11 cellular contexts compared by ENCODE assay signal in genomic region chr2:39512941-39513340, GRCh38.
DNase-seq lines count a peak whose midpoint lies in the region; ATAC-seq, FAIRE-seq and TF ChIP-seq lines count a peak whose summit lies in the region.
"Had no signal": no experiment of that assay in that cellular context is flagged by ENCODE, and none has a peak within 500 bp of the region (broad histone marks: within the 10 kb centered on the region; RNA-seq: fewer than 3 reads in every experiment).

No MANE protein-coding gene starts in this region.

- H3K9me3 Mint-ChIP-seq in HFFc6: no peaks in the 10 kb centered on the region
- H3K9me3 Mint-ChIP-seq: activated B cell treated with CpG ODN at 0.5 μM for 24 hours had no signal

- POLR2A ChIA-PET in AG04450 (lab: Yijun Ruan, JAX): interaction anchor here (1.0 to 1.4 kb wide), 2 partner anchors 26 to 183 kb away, joined by 3 to 5 read pairs; no protein-coding TSS in a partner anchor
- POLR2A ChIA-PET in endothelial cell of umbilical vein (lab: Charles Lee): no interaction called here

- FAIRE-seq in endothelial cell of umbilical vein (lab: Jason Lieb, UNC): peak; percentile 15

- peak overlapping the region; percentile 17 for H3K9ac ChIP-seq in endothelial cell of umbilical vein (replicated peaks; ENCODE audit: extremely low read depth, insufficient read depth, low read length)

- H3K9me3 ChIP-seq in AG04450 (ENCODE audit: control insufficient read depth, insufficient read depth, low read length): no peaks in the 10 kb centered on the region
- H3K9me3 ChIP-seq in endothelial cell of umbilical vein (replicated peaks; ENCODE audit: control insufficient read depth, insufficient read depth, low read length): no peaks in the 10 kb centered on the region
- H3K9me3 ChIP-seq in psoas muscle: no peaks in the 10 kb centered on the region

- no peaks in the 10 kb centered on the region for H3K9me1 ChIP-seq in endothelial cell of umbilical vein (replicated peaks; ENCODE audit: control insufficient read depth, extremely low read depth, insufficient read depth, low read length)

- CTCF ChIA-PET in AG04450 (lab: Charles Lee) (interaction anchor here (0.7 to 2.1 kb wide), 8 partner anchors 10 to 217 kb away, joined by 3 to 10 read pairs (median 4); no protein-coding TSS in a partner anchor), endothelial cell of umbilical vein (lab: Charles Lee) (interaction anchor here (0.8 to 8.0 kb wide), 12 partner anchors 16 to 217 kb away, joined by 3 to 73 read pairs (median 6); no protein-coding TSS in a partner anchor)

- H2AFZ ChIP-seq in endothelial cell of umbilical vein (ENCODE audit: low read depth, low read length): peak overlapping the region; percentile 49

- dilution Hi-C loops in endothelial cell of umbilical vein (cut with MboI; ENCODE audit: extremely low pct_ligation_motif_present, low sequenced_read_pairs): no loop called here

- H3K27me3 ChIP-seq in AG04450 (ENCODE audit: control insufficient read depth, insufficient read depth, low read length) (no peaks in the 10 kb centered on the region), endothelial cell of umbilical vein (ENCODE audit: control insufficient read depth in 2 of 2, insufficient read depth in 2 of 2, low read length in 2 of 2) (no peaks in the 10 kb centered on the region), psoas muscle (ENCODE audit: insufficient read depth in 3 of 3, low read length in 2 of 3) (no peaks in the 10 kb centered on the region)

- DNase-seq in AG04450 (ENCODE audit: low read depth, low spot score) (no peak), HFFc6 (no peak), endothelial cell of umbilical vein (ENCODE audit: low read depth, low spot score) (peak; percentile 18), psoas muscle (no peak), NCI-H2227 treated with DMSO at 0.1 percent for 48 hours (lab: John Stamatoyannopoulos, UW) (no peak), cerebellar nuclear complex (lab: John Stamatoyannopoulos, UW) (no peak)
- no peak for DNase-seq in stimulated activated CD4-positive, alpha-beta T cell treated with anti-CD3 and anti-CD28 coated beads, Interleukin-4, amount 100 ng/mL, for 4 hours
- DNase-seq: activated B cell treated with CpG ODN at 0.5 μM for 24 hours had no signal

- no peak for ATAC-seq in psoas muscle
- ATAC-seq in GM19452 (IDR thresholded peaks at IDR 0.05; ENCODE audit: unreplicated experiment): no peak

- H3K4me3 ChIP-seq in AG04450 (ENCODE audit: low read depth, low read length): no peak overlapping the region
- no peak overlapping the region for H3K4me3 ChIP-seq in endothelial cell of umbilical vein (replicated peaks in 1 of 3; ENCODE audit: insufficient read depth in 1 of 3, low read depth in 1 of 3, low read length in 3 of 3)
- H3K4me3 ChIP-seq in psoas muscle: no peak overlapping the region
- H3K4me3 ChIP-seq: lung, SK-N-MC had no signal

- peak overlapping the region; percentile 55 for H3K4me3 Mint-ChIP-seq in HFFc6
- H3K4me3 Mint-ChIP-seq: activated B cell treated with CpG ODN at 0.5 μM for 24 hours had no signal

- peak overlapping the region; percentile 82 for H3K27ac Mint-ChIP-seq in HFFc6
- H3K27ac Mint-ChIP-seq: activated B cell treated with CpG ODN at 0.5 μM for 24 hours had no signal

- H3K36me3 Mint-ChIP-seq in HFFc6 (ENCODE audit: low read depth): no peaks in the 10 kb centered on the region

- H4K20me1 ChIP-seq in endothelial cell of umbilical vein (replicated peaks; ENCODE audit: control insufficient read depth, extremely low read depth, insufficient read depth, low read length): no peaks in the 10 kb centered on the region

- TF ChIP-seq CTCF in AG04450 (IDR thresholded peaks at IDR 0.05; ENCODE audit: low read depth, low read length): no peak
- TF ChIP-seq CTCF in HFFc6 (IDR thresholded peaks at IDR 0.05): no peak
- TF ChIP-seq CTCF in endothelial cell of umbilical vein (IDR thresholded peaks at IDR 0.05; ENCODE audit: extremely low read depth in 1 of 2, insufficient read depth in 1 of 2, low read depth in 1 of 2, low read length in 2 of 2): no peak
- TF ChIP-seq CTCF in psoas muscle (IDR thresholded peaks at IDR 0.05): no peak

- WGBS in psoas muscle, 3 donors: 89 to 93% (median 93%) methylated on average over 6 of the region's 6 CpGs

- no peak for TF ChIP-seq POLR2A in endothelial cell of umbilical vein (IDR thresholded peaks at IDR 0.05; ENCODE audit: low read depth, low read length)

- peaks cover 82% of the 10 kb centered on the region for H3K4me1 Mint-ChIP-seq in HFFc6 (ENCODE audit: low read depth)

- intact Hi-C loops in endothelial cell of umbilical vein (cut with micrococcal nuclease): loop anchor here (1.0 kb wide), 9 partner anchors 9 to 217 kb away; partner anchors contain the start of gene MAP4K3
- intact Hi-C loops in psoas muscle (cut with DNase I): loop anchor here (5.0 to 10.0 kb wide), 3 partner anchors 138 to 212 kb away; no protein-coding TSS in a partner anchor

- H3K4me2 ChIP-seq in endothelial cell of umbilical vein (ENCODE audit: insufficient read depth, low read length): peak overlapping the region; percentile 41

- no peaks in the 10 kb centered on the region for H3K36me3 ChIP-seq in endothelial cell of umbilical vein (ENCODE audit: control insufficient read depth in 2 of 2, extremely low read depth in 1 of 2, insufficient read depth in 2 of 2, low read length in 2 of 2)
- no peaks in the 10 kb centered on the region for H3K36me3 ChIP-seq in psoas muscle (ENCODE audit: insufficient read depth in 1 of 2, low read depth in 1 of 2)

- H3K27me3 Mint-ChIP-seq in HFFc6 (ENCODE audit: insufficient read depth): no peaks in the 10 kb centered on the region
- H3K27me3 Mint-ChIP-seq: activated B cell treated with CpG ODN at 0.5 μM for 24 hours had no signal

- TSS peak; percentile 83 for BruUV-seq in endothelial cell of umbilical vein (replicated peaks; lab: Mats Ljungman, UMichigan)

- no peaks in the 10 kb centered on the region for H3K79me2 ChIP-seq in endothelial cell of umbilical vein (ENCODE audit: control insufficient read depth, insufficient read depth, low read length)

- H3K4me1 ChIP-seq in endothelial cell of umbilical vein (ENCODE audit: control insufficient read depth, extremely low read depth, insufficient read depth, low read length) (peaks cover 54% of the 10 kb centered on the region), psoas muscle (peaks cover 47% of the 10 kb centered on the region)

- H3K27ac ChIP-seq in AG04450 (ENCODE audit: low read depth, low read length) (peak overlapping the region; percentile 54), endothelial cell of umbilical vein (ENCODE audit: insufficient read depth, low read depth, low read length) (peak overlapping the region; percentile 80), psoas muscle (peak overlapping the region; percentile 69)
- H3K27ac ChIP-seq: SK-N-MC had no signal

TF ChIP-seq in endothelial cell of umbilical vein, 7 proteins besides CTCF, POLR2A, EP300 and RAD21:
- no peak for TF ChIP-seq MYC (IDR thresholded peaks at IDR 0.05; ENCODE audit: low read depth, low read length)
- TF ChIP-seq POLR2AphosphoS5 (IDR thresholded peaks at IDR 0.05; ENCODE audit: insufficient read depth, low read depth, low read length): no peak
- TF ChIP-seq FOS (IDR thresholded peaks at IDR 0.05; ENCODE audit: borderline replicate concordance, insufficient read depth, low read length): peak; percentile 2
